In the genomic region with DNA sequence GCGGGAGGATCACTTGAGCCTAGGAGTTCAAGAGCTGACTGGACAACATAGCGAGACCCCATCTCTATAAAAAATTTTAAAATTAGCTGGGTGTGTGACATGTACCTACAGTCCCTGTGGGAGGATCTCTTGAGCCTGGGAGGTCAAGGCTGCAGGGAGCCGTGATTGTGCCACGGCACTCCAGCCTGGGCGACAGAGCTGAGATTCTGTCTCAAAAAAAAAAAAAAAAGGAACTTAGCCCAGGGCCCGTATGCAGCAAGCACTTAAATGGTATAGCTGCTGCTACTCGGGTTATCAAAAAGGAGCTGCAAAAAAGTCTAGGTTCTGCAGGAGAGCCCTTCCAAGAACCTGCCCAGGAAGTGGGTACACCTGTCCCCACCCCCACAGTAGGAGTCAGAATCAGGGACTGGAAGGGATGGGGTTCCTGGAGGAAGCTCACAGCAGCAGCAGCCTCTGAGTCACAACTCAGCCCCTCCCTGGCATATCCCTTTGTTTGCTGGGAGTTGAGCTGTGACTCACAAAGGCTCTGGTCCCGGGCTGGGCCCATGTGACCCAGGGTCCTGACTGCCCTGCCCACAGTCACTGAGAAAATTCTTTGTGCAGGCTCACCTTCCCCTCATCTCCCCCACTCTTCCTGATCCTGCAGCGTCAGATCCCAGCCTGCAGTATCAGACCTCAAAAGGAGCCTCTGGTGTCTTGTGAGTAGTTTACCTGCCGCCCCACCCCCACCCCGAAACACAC, we compare ENCODE assay signal across 8 cellular contexts. TPM values are rescaled to one million over a fixed set of nuclear protein-coding genes. Genes with fewer than 3 reads are reported as not detected.
DNase-seq lines count a peak whose midpoint lies in the region; ATAC-seq and TF ChIP-seq lines count a peak whose summit lies in the region.

TSS of gene SPATA12 (plus strand) at position 576 of the 741 bp plus-strand sequence. CDS start 13,031 bp downstream, outside the sequence.

- H3K9me3 ChIP-seq in suprapubic skin = no peaks in the 10 kb centered on the region
- H3K9me3 ChIP-seq in WERI-Rb-1 (ENCODE audit: severe bottlenecking) = no peaks in the 10 kb centered on the region

- WGBS in suprapubic skin = 36% methylated on average over 11 of the region's 11 CpGs

- no peak within 1 kb of the TSS for H3K27ac ChIP-seq in caudate nucleus (ENCODE audit: low read depth, low read length)
- peak within 1 kb of the TSS; percentile 77 for H3K27ac ChIP-seq in suprapubic skin
- H3K27ac ChIP-seq in WERI-Rb-1 = no peak within 1 kb of the TSS

- peaks cover 53% of the 10 kb centered on the region for H3K4me1 ChIP-seq in suprapubic skin

- DNase-seq in ELF-1 (ENCODE audit: low read depth, low spot score) = peak; percentile 93
- peak; percentile 71 for DNase-seq in NB4 (ENCODE audit: low read depth)
- DNase-seq in caudate nucleus (lab: John Stamatoyannopoulos, UW) = peak in 56 of 61 donors; percentile 12 to 88 (median 45)
- peak; percentile 90 for DNase-seq in kidney glomerular epithelial cell (lab: John Stamatoyannopoulos, UW)
- DNase-seq in suprapubic skin (ENCODE audit: low spot score in 2 of 2) = peak; percentile 87 to 90
- DNase-seq in effector CD4-positive, alpha-beta T cell = no peak
- DNase-seq in WERI-Rb-1 = no peak

- no peak for TF ChIP-seq EP300 in suprapubic skin (IDR thresholded peaks at IDR 0.05)

- H3K27me3 ChIP-seq in suprapubic skin (no peaks in the 10 kb centered on the region), WERI-Rb-1 (ENCODE audit: insufficient read depth, low read depth, severe bottlenecking) (no peaks in the 10 kb centered on the region)

- no peaks in the 10 kb centered on the region for H3K36me3 ChIP-seq in suprapubic skin
- no peaks in the 10 kb centered on the region for H3K36me3 ChIP-seq in WERI-Rb-1

- TF ChIP-seq POLR2A in NB4 (IDR thresholded peaks at IDR 0.05; ENCODE audit: extremely low read depth, insufficient read length) (no peak), suprapubic skin (IDR thresholded peaks at IDR 0.05) (no peak)

- TF ChIP-seq CTCF in NB4 (IDR thresholded peaks at IDR 0.05; ENCODE audit: low read depth, low read length) = no peak
- TF ChIP-seq CTCF in suprapubic skin (IDR thresholded peaks at IDR 0.05) = no peak
- no peak for TF ChIP-seq CTCF in WERI-Rb-1 (IDR thresholded peaks at IDR 0.05; ENCODE audit: low read depth, low read length)

- no peak for ATAC-seq in HG03469 (IDR thresholded peaks at IDR 0.05; ENCODE audit: unreplicated experiment)

- H3K4me3 ChIP-seq in NB4 (ENCODE audit: low read depth, low read length) (no peak within 1 kb of the TSS), suprapubic skin (no peak within 1 kb of the TSS), WERI-Rb-1 (ENCODE audit: low read depth, low read length) (no peak within 1 kb of the TSS)

RNA-seq across cellular contexts. Expression of gene SPATA12, which starts in this region (rescaled TPM):
- not detected for total RNA-seq in suprapubic skin

Comparison
In these comparisons a context has a peak if more than half of its experiments do, and no peak if none do; other contexts are left out.
1. Peak in DNase-seq and H3K27ac ChIP-seq in suprapubic skin; RNA of the gene not detected or under 1 TPM.
2. DNase-seq: peak in ELF-1 (single experiment), NB4 (single experiment), caudate nucleus (56 of 61) and kidney glomerular epithelial cell (single experiment); none in effector CD4-positive, alpha-beta T cell (single experiment) and WERI-Rb-1 (single experiment).